In the genomic region with DNA sequence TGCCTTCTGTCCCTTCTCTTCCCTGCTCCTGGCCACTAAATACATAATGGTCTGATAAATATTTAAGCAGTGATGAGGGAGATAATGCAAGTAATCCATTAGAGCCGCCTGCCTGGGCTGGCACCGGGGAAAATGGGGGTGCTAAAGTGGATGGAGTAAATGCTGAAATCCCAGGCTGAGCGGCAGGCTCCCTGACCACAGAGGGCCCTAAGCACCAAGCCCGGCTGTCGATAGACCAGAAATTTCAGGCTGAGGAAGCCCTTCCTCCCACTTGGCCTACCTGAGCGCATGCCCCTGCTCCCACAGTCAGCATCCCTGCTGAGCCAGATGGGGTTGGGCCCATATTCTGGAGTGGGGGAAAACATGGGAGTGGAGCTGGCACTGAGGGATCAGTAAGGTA, we compare ENCODE assay signal across 25 cellular contexts.
"Had no signal": no experiment of that assay in that cellular context is flagged by ENCODE, and none has a peak within 500 bp of the region (broad histone marks: within the 10 kb centered on the region; RNA-seq: fewer than 3 reads in every experiment).

No MANE protein-coding gene starts in this region.

- H3K36me3 ChIP-seq: brain microvascular endothelial cell, heart left ventricle had no signal

- H3K27me3 ChIP-seq: brain microvascular endothelial cell, dorsolateral prefrontal cortex, heart left ventricle had no signal

- H3K4me1 ChIP-seq: heart left ventricle had no signal

- ATAC-seq: activated T-cell treated with anti-CD3 and anti-CD28 coated beads, Interleukin-2, amount 50 U/mL, for 72 hours; esophagus mucosa; heart left ventricle; T-helper 17 cell had no signal

- DNase-seq: activated CD4-positive, alpha-beta memory T cell treated with anti-CD3 and anti-CD28 coated beads, Interleukin-2, amount 10 ng/mL, durations not matched to agents 7 days and 5 days; activated CD4-positive, alpha-beta T cell treated with anti-CD3 and anti-CD28 coated beads for 1 hour; activated CD4-positive, alpha-beta T cell treated with anti-CD3 and anti-CD28 coated beads for 4 hours; activated CD4-positive, alpha-beta T cell treated with anti-CD3 and anti-CD28 coated beads, Interleukin-2, amount 10 ng/mL, durations not matched to agents 7 days and 5 days; activated CD4-positive, alpha-beta T cell treated with anti-CD3 and anti-CD28 coated beads, Interleukin-2, amount 50 U/mL, for 4 hours; activated CD8-positive, alpha-beta memory T cell treated with anti-CD3 and anti-CD28 coated beads, Interleukin-2, amount 50 U/mL, for 48 hours; activated gamma-delta T cell; activated naive CD4-positive, alpha-beta T cell; activated naive CD4-positive, alpha-beta T cell treated with anti-CD3 and anti-CD28 coated beads, Interleukin-2, amount 50 U/mL, for 16 hours; activated T-cell treated with anti-CD3 and anti-CD28 coated beads for 4 hours; activated T-cell treated with anti-CD3 and anti-CD28 coated beads, Interleukin-2, amount 50 U/mL, for 24 hours; activated T-cell treated with anti-CD3 and anti-CD28 coated beads, Interleukin-2, amount 50 U/mL, for 72 hours; amniotic stem cell; anterior cingulate cortex; brain microvascular endothelial cell; dorsolateral prefrontal cortex; effector memory CD4-positive, alpha-beta T cell; endodermal cell; foreskin fibroblast; heart left ventricle; T-helper 1 cell; T-helper 17 cell; T1000 had no signal

- H3K27ac ChIP-seq: brain microvascular endothelial cell, coronary artery, dorsolateral prefrontal cortex, heart left ventricle had no signal

- H3K4me3 ChIP-seq: coronary artery, dorsolateral prefrontal cortex, heart left ventricle had no signal
